ENCODE assay signal across 1 cellular context in the genomic region with DNA sequence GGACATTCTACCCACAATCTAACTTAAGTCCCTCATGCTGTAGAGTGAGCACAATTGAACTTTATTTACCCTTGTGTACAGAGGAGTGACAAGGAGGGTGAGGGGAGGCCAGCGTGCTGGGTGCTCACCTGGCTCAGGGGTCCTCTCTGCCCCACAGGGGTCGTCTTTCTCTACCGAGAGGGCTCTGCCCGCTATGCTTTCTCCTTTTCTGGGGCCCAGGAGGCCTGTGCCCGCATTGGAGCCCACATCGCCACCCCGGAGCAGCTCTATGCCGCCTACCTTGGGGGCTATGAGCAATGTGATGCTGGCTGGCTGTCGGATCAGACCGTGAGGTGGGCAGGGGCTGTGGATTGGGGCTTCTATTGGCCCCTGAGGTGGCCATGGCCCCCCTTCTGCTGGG.
TF ChIP-seq lines count a peak whose summit lies in the region.

No MANE protein-coding gene starts in this region.

TF ChIP-seq in GM23338, 12 proteins besides CTCF, POLR2A, EP300 and RAD21 (continued from another document):
- TF ChIP-seq, protein P1, sequence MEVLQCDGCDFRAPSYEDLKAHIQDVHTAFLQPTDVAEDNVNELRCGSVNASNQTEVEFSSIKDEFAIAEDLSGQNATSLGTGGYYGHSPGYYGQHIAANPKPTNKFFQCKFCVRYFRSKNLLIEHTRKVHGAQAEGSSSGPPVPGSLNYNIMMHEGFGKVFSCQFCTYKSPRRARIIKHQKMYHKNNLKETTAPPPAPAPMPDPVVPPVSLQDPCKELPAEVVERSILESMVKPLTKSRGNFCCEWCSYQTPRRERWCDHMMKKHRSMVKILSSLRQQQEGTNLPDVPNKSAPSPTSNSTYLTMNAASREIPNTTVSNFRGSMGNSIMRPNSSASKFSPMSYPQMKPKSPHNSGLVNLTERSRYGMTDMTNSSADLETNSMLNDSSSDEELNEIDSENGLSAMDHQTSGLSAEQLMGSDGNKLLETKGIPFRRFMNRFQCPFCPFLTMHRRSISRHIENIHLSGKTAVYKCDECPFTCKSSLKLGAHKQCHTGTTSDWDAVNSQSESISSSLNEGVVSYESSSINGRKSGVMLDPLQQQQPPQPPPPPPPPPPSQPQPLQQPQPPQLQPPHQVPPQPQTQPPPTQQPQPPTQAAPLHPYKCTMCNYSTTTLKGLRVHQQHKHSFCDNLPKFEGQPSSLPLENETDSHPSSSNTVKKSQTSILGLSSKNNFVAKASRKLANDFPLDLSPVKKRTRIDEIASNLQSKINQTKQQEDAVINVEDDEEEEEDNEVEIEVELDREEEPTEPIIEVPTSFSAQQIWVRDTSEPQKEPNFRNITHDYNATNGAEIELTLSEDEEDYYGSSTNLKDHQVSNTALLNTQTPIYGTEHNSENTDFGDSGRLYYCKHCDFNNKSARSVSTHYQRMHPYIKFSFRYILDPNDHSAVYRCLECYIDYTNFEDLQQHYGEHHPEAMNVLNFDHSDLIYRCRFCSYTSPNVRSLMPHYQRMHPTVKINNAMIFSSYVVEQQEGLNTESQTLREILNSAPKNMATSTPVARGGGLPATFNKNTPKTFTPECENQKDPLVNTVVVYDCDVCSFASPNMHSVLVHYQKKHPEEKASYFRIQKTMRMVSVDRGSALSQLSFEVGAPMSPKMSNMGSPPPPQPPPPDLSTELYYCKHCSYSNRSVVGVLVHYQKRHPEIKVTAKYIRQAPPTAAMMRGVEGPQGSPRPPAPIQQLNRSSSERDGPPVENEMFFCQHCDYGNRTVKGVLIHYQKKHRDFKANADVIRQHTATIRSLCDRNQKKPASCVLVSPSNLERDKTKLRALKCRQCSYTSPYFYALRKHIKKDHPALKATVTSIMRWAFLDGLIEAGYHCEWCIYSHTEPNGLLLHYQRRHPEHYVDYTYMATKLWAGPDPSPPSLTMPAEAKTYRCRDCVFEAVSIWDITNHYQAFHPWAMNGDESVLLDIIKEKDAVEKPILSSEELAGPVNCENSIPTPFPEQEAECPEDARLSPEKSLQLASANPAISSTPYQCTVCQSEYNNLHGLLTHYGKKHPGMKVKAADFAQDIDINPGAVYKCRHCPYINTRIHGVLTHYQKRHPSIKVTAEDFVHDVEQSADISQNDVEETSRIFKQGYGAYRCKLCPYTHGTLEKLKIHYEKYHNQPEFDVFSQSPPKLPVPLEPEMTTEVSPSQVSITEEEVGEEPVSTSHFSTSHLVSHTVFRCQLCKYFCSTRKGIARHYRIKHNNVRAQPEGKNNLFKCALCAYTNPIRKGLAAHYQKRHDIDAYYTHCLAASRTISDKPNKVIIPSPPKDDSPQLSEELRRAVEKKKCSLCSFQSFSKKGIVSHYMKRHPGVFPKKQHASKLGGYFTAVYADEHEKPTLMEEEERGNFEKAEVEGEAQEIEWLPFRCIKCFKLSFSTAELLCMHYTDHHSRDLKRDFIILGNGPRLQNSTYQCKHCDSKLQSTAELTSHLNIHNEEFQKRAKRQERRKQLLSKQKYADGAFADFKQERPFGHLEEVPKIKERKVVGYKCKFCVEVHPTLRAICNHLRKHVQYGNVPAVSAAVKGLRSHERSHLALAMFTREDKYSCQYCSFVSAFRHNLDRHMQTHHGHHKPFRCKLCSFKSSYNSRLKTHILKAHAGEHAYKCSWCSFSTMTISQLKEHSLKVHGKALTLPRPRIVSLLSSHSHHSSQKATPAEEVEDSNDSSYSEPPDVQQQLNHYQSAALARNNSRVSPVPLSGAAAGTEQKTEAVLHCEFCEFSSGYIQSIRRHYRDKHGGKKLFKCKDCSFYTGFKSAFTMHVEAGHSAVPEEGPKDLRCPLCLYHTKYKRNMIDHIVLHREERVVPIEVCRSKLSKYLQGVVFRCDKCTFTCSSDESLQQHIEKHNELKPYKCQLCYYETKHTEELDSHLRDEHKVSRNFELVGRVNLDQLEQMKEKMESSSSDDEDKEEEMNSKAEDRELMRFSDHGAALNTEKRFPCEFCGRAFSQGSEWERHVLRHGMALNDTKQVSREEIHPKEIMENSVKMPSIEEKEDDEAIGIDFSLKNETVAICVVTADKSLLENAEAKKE (CRISPR knock-in tag; IDR thresholded peaks at IDR 0.05): no peak
- TF ChIP-seq ZNF331 (CRISPR knock-in tag; IDR thresholded peaks at IDR 0.05; ENCODE audit: low read depth) (no peak), ZNF114 (CRISPR knock-in tag; IDR thresholded peaks at IDR 0.05) (no peak), EZH2 (IDR thresholded peaks at IDR 0.05; ENCODE audit: low read depth, unreplicated experiment) (no peak), CREB1 (CRISPR knock-in tag; IDR thresholded peaks at IDR 0.05; ENCODE audit: low read depth) (no peak), JUNB (IDR thresholded peaks at IDR 0.05; ENCODE audit: unreplicated experiment) (no peak)
- TF ChIP-seq, protein P2, sequence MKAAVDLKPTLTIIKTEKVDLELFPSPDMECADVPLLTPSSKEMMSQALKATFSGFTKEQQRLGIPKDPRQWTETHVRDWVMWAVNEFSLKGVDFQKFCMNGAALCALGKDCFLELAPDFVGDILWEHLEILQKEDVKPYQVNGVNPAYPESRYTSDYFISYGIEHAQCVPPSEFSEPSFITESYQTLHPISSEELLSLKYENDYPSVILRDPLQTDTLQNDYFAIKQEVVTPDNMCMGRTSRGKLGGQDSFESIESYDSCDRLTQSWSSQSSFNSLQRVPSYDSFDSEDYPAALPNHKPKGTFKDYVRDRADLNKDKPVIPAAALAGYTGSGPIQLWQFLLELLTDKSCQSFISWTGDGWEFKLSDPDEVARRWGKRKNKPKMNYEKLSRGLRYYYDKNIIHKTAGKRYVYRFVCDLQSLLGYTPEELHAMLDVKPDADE (IDR thresholded peaks at IDR 0.05): no peak
